ENCODE assay signal across 16 cellular contexts in the genomic region with DNA sequence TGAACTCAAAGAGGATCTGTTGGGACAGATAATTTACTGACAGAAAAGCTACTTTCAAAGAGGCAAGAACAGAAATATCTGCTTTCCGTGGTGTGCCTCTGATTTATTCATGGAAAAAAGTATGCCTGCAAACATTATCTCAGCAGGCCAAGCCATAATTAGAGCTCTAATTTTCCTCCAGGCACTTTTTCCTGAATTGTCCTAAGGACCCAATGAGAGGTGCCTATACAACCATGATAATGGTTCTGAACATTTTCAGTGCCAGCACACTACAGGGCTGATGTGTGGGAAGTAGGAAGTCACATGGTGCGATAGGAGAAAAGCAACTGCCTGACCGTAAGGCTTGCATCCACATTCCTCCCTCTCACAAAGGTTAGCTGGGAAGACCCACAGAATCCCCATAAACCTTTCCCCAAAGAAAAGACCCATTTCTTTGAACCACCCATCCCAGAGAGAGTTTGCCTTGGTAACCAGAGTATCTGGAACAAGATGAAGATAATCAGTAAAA. TPM values are rescaled to one million over a fixed set of nuclear protein-coding genes. Genes with fewer than 3 reads are reported as not detected.
DNase-seq lines count a peak whose midpoint lies in the region; ATAC-seq and TF ChIP-seq lines count a peak whose summit lies in the region.
"Had no signal": no experiment of that assay in that cellular context is flagged by ENCODE, and none has a peak within 500 bp of the region (broad histone marks: within the 10 kb centered on the region; RNA-seq: fewer than 3 reads in every experiment).

No MANE protein-coding gene starts in this region.

- H3K14ac ChIP-seq in neuronal stem cell (ENCODE audit: low read length) = no peak overlapping the region

- no peak overlapping the region for H4K91ac ChIP-seq in neuronal stem cell (ENCODE audit: low read depth, low read length, poor library complexity)

- H3K27me3 Mint-ChIP-seq in MCF 10A (ENCODE audit: insufficient read depth, unreplicated experiment) = peaks cover 22% of the 10 kb centered on the region

- peak overlapping the region; percentile 46 for H2AFZ ChIP-seq in OCI-LY7 (ENCODE audit: low read length)
- H2AFZ ChIP-seq in neuronal stem cell (ENCODE audit: low read length) = peak overlapping the region; percentile 69

- H3K4me3 Mint-ChIP-seq in MCF 10A (ENCODE audit: unreplicated experiment) = no peak overlapping the region

- H3K18ac ChIP-seq in neuronal stem cell (ENCODE audit: low read length) = no peak overlapping the region

- H3K4ac ChIP-seq in neuronal stem cell (ENCODE audit: low read length) = no peak overlapping the region

- WGBS in neuronal stem cell (ENCODE audit: extremely low coverage in 2 of 2, insufficient read length in 2 of 2, insufficient replicate concordance in 1 of 2), 2 donors = no CpG with 5 or more reads among the region's 3 CpGs
- 40 to 55% (median 51%) methylated on average over 3 of the region's 3 CpGs for WGBS in heart left ventricle, 4 donors

- ATAC-seq in lower lobe of right lung (no peak), heart left ventricle (no peak)
- ATAC-seq: HCT116 had no signal

- H2AK5ac ChIP-seq in neuronal stem cell (ENCODE audit: low read depth, low read length) = no peak overlapping the region

- peaks cover 1% of the 10 kb centered on the region for H3K36me3 Mint-ChIP-seq in MCF 10A (ENCODE audit: insufficient read depth, unreplicated experiment)

- H2BK120ac ChIP-seq in neuronal stem cell (ENCODE audit: low read depth, low read length) = no peak overlapping the region

- H2BK12ac ChIP-seq in neuronal stem cell (ENCODE audit: low read length) = no peak overlapping the region

- no peak for TF ChIP-seq CTCF in OCI-LY7 (conservative IDR thresholded peaks at IDR 0.05; ENCODE audit: low read length)
- TF ChIP-seq CTCF in lower lobe of right lung (IDR thresholded peaks at IDR 0.05) = no peak
- TF ChIP-seq CTCF in MCF 10A (IDR thresholded peaks at IDR 0.05; ENCODE audit: unreplicated experiment) = no peak
- no peak for TF ChIP-seq CTCF in heart left ventricle (IDR thresholded peaks at IDR 0.05)

- H3K4me1 ChIP-seq in OCI-LY7 (ENCODE audit: insufficient read depth, low read length, poor library complexity, severe bottlenecking) (peaks cover 23% of the 10 kb centered on the region), neuronal stem cell (ENCODE audit: control insufficient read depth in 2 of 2, insufficient read depth in 1 of 2, low read depth in 1 of 2, low read length in 2 of 2) (no peaks in the 10 kb centered on the region), lower lobe of right lung (no peaks in the 10 kb centered on the region), heart left ventricle (no peaks in the 10 kb centered on the region)

- no peaks in the 10 kb centered on the region for H3K36me3 ChIP-seq in OCI-LY7 (ENCODE audit: insufficient read depth, low read length)
- H3K36me3 ChIP-seq in neuronal stem cell (replicated peaks in 1 of 2; ENCODE audit: control insufficient read depth in 2 of 2, insufficient read depth in 2 of 2, low read length in 2 of 2) = no peaks in the 10 kb centered on the region
- no peaks in the 10 kb centered on the region for H3K36me3 ChIP-seq in lower lobe of right lung
- H3K36me3 ChIP-seq in heart left ventricle = no peaks in the 10 kb centered on the region

- no peak overlapping the region for H3K4me3 ChIP-seq in OCI-LY7 (ENCODE audit: low read depth, low read length, poor library complexity, severe bottlenecking)
- H3K4me3 ChIP-seq in neuronal stem cell (ENCODE audit: low read length in 2 of 2) = no peak overlapping the region
- no peak overlapping the region for H3K4me3 ChIP-seq in lower lobe of right lung
- H3K4me3 ChIP-seq in heart left ventricle = no peak overlapping the region

- H4K8ac ChIP-seq in neuronal stem cell (ENCODE audit: low read depth, low read length) = no peak overlapping the region

- no peaks in the 10 kb centered on the region for H4K20me1 ChIP-seq in OCI-LY7 (ENCODE audit: insufficient read depth, low read length)

- H3K4me2 ChIP-seq in OCI-LY7 (ENCODE audit: low read length) (no peak overlapping the region), neuronal stem cell (ENCODE audit: insufficient read depth, low read length, poor library complexity, severe bottlenecking) (no peak overlapping the region)

- H3K79me1 ChIP-seq in neuronal stem cell (ENCODE audit: low read depth, low read length) = no peaks in the 10 kb centered on the region

- no peak for TF ChIP-seq POLR2A in heart left ventricle (IDR thresholded peaks at IDR 0.05)

- H3K9me2 ChIP-seq in OCI-LY7 (ENCODE audit: insufficient read depth, low read length) = no peaks in the 10 kb centered on the region

- no peak overlapping the region for H3K23ac ChIP-seq in neuronal stem cell (ENCODE audit: low read depth, low read length, poor library complexity)

- BruUV-seq in OCI-LY7 (replicated peaks; lab: Mats Ljungman, UMichigan) (no TSS peak), MCF 10A (replicated peaks; lab: Mats Ljungman, UMichigan) (no TSS peak)

- DNase-seq in NCI-H748 (lab: John Stamatoyannopoulos, UW; ENCODE audit: unreplicated experiment) = peak; percentile 47
- no peak for DNase-seq in NCI-H748 treated with DMSO at 0.1 percent for 48 hours (lab: John Stamatoyannopoulos, UW)
- peak; percentile 88 to 96 for DNase-seq in NCI-H2081 (lab: John Stamatoyannopoulos, UW)
- no peak for DNase-seq in OCI-LY7 (ENCODE audit: low spot score)
- no peak for DNase-seq in neuronal stem cell (ENCODE audit: low spot score)
- no peak for DNase-seq in lower lobe of right lung
- no peak for DNase-seq in MCF 10A (ENCODE audit: unreplicated experiment)
- no peak for DNase-seq in heart left ventricle
- DNase-seq: DMS79, MV-4-11, NCI-H1436 treated with DMSO at 0.1 percent for 48 hours, NCI-H2171 treated with DMSO at 0.1 percent for 48 hours, NCI-H524 had no signal

- H2BK15ac ChIP-seq in neuronal stem cell (ENCODE audit: low read length) = no peak overlapping the region

- peaks cover 5% of the 10 kb centered on the region; the same call in 1 of the 2 replicates for H3K9me3 ChIP-seq in OCI-LY7 (ENCODE audit: low read length)
- no peaks in the 10 kb centered on the region for H3K9me3 ChIP-seq in neuronal stem cell (replicated peaks in 1 of 2; ENCODE audit: control insufficient read depth in 2 of 2, insufficient read depth in 1 of 2, low read depth in 1 of 2, low read length in 2 of 2)
- peaks cover 8% of the 10 kb centered on the region for H3K9me3 ChIP-seq in lower lobe of right lung
- peaks cover 0 to 18% (median 1%) of the 10 kb centered on the region in 12 donors for H3K9me3 ChIP-seq in heart left ventricle

- H3K9me3 Mint-ChIP-seq in MCF 10A (ENCODE audit: unreplicated experiment) = peaks cover 5% of the 10 kb centered on the region

- peaks cover 0 to 24% (median 0%) of the 10 kb centered on the region in 3 experiments for H3K27me3 ChIP-seq in neuronal stem cell (ENCODE audit: control insufficient read depth in 3 of 3, insufficient read depth in 3 of 3, low read depth in 1 of 3, low read length in 3 of 3)
- H3K27me3 ChIP-seq in lower lobe of right lung (ENCODE audit: low read depth) = no peaks in the 10 kb centered on the region
- H3K27me3 ChIP-seq in heart left ventricle = no peaks in the 10 kb centered on the region

- no peaks in the 10 kb centered on the region for H3K79me2 ChIP-seq in OCI-LY7 (ENCODE audit: insufficient read depth, low read depth, low read length)

- intact Hi-C loops in OCI-LY7 (cut with micrococcal nuclease; ENCODE audit: unreplicated experiment) = no loop called here
- intact Hi-C loops in lower lobe of right lung (cut with DNase I) = no loop called here
- intact Hi-C loops in MCF 10A (cut with micrococcal nuclease) = no loop called here
- intact Hi-C loops in heart left ventricle (cut with DNase I) = no loop called here

- POLR2A ChIA-PET in OCI-LY7 (lab: Charles Lee) (interaction anchor here (1.4 kb wide), 1 partner anchor 51 kb away, joined by 4 read pairs; no protein-coding TSS in a partner anchor), MCF 10A (lab: Yijun Ruan, JAX) (no interaction called here)

- H2BK5ac ChIP-seq in neuronal stem cell (ENCODE audit: low read length) = no peak overlapping the region

- no peak overlapping the region for H3K27ac Mint-ChIP-seq in MCF 10A (ENCODE audit: low read depth, unreplicated experiment)

- CTCF ChIA-PET in OCI-LY7 (lab: Charles Lee; ENCODE audit: unreplicated experiment) = no interaction called here
- CTCF ChIA-PET in MCF 10A (lab: Yijun Ruan, JAX) = interaction anchor here (0.6 kb wide), 1 partner anchor 98 kb away, joined by 3 read pairs; no protein-coding TSS in a partner anchor

- no peaks in the 10 kb centered on the region for H3K4me1 Mint-ChIP-seq in MCF 10A (ENCODE audit: insufficient read depth, unreplicated experiment)

- H3K27ac ChIP-seq in OCI-LY7 (ENCODE audit: low read depth, low read length, poor library complexity, severe bottlenecking) (no peak overlapping the region), neuronal stem cell (replicated peaks; ENCODE audit: low read length) (no peak overlapping the region), lower lobe of right lung (no peak overlapping the region), heart left ventricle (no peak overlapping the region)
- H3K27ac ChIP-seq: C4-2B had no signal

- no peak overlapping the region for H3K9ac ChIP-seq in neuronal stem cell (ENCODE audit: low read depth, low read length, poor library complexity)

RNA-seq across cellular contexts. Expression of a gene that starts 45.9 kb away (rescaled TPM):
- not detected in 2 replicates for total RNA-seq in OCI-LY7 (2014; rRNA removed; shearing (Covaris generic))
- total RNA-seq in OCI-LY7 (2022) (not detected in 2 replicates), lower lobe of right lung (not detected), MCF 10A (2022) (0.22 and 0.37 TPM in 2 replicates), heart left ventricle (not detected)
- polyA plus RNA-seq in neuronal stem cell (2013, experiment 1 of 2) = 0.10 TPM
- 0.10 TPM for polyA plus RNA-seq in neuronal stem cell (2013, experiment 2 of 2)
- polyA plus RNA-seq in heart left ventricle = not detected
- total RNA-seq: A172 had no signal

RNA-seq across cellular contexts. Expression of a gene that starts 46.4 kb away (rescaled TPM):
- 57.8 and 58.7 TPM in 2 replicates for total RNA-seq in OCI-LY7 (2014; rRNA removed; shearing (Covaris generic))
- total RNA-seq in OCI-LY7 (2022) (35.5 and 37.8 TPM in 2 replicates), lower lobe of right lung (22.0 TPM), MCF 10A (2022) (8.3 and 9.3 TPM in 2 replicates), heart left ventricle (10 to 100 TPM in 5 of 9 donors, 1 to 10 TPM in 4; 7.0 to 21.4 (median 11.5) TPM)
- polyA plus RNA-seq in neuronal stem cell (2013, experiment 1 of 2) = 9.5 TPM
- 8.1 TPM for polyA plus RNA-seq in neuronal stem cell (2013, experiment 2 of 2)
- 1 to 10 TPM; 2.5 to 5.5 TPM for polyA plus RNA-seq in heart left ventricle

RNA-seq across cellular contexts. Expression of a gene that starts 54.9 kb away (rescaled TPM):
- 17.0 and 20.4 TPM in 2 replicates for total RNA-seq in OCI-LY7 (2014; rRNA removed; shearing (Covaris generic))
- total RNA-seq in OCI-LY7 (2022) (52.2 and 57.9 TPM in 2 replicates), lower lobe of right lung (2.9 TPM), MCF 10A (2022) (3.7 and 4.4 TPM in 2 replicates), heart left ventricle (1 to 10 TPM in 4 of 9 donors, under 1 TPM in 5; 0.23 to 3.6 (median 0.81) TPM)
- 3.3 TPM for polyA plus RNA-seq in neuronal stem cell (2013, experiment 1 of 2)
- 3.3 TPM for polyA plus RNA-seq in neuronal stem cell (2013, experiment 2 of 2)
- under 1 TPM; 0.21 to 0.42 TPM for polyA plus RNA-seq in heart left ventricle

Comparison
In these comparisons a context has a peak if more than half of its experiments do, and no peak if none do; other contexts are left out.
1. DNase-seq: peak in NCI-H748 (single experiment) and NCI-H2081 (2 of 2); none in NCI-H748 treated with DMSO at 0.1 percent for 48 hours (single experiment), OCI-LY7 (single experiment), neuronal stem cell (single experiment), lower lobe of right lung (single experiment), MCF 10A (single experiment) and heart left ventricle (0 of 5).